17 cellular contexts compared by ENCODE assay signal in genomic region chr9:134307223-134307600, GRCh38.
"Had no signal": no experiment of that assay in that cellular context is flagged by ENCODE, and none has a peak within 500 bp of the region (broad histone marks: within the 10 kb centered on the region; RNA-seq: fewer than 3 reads in every experiment).

No MANE protein-coding gene starts in this region.

- ATAC-seq: activated CD8-positive, alpha-beta T cell treated with anti-CD3 and anti-CD28 coated beads for 36 hours; activated naive CD4-positive, alpha-beta T cell treated with anti-CD3 and anti-CD28 coated beads, Interleukin-2, amount 50 U/mL, for 72 hours; foreskin keratinocyte; mucosa of descending colon; natural killer cell; stimulated activated naive CD8-positive, alpha-beta T cell treated with anti-CD3 and anti-CD28 coated beads, Interleukin-15, Interleukin-2, amounts not matched to agents 100 U/mL and 50 U/mL, for 24 hours had no signal

- H3K4me1 ChIP-seq: foreskin keratinocyte, suprapubic skin had no signal

- H3K4me3 ChIP-seq: coronary artery, mucosa of descending colon, suprapubic skin had no signal

- H3K27ac ChIP-seq: coronary artery, foreskin keratinocyte, suprapubic skin had no signal

- DNase-seq: activated B cell treated with CpG ODN at 0.5 μM for 24 hours; activated CD4-positive, alpha-beta T cell treated with anti-CD3 and anti-CD28 coated beads for 48 hours; activated CD8-positive, alpha-beta T cell treated with anti-CD3 and anti-CD28 coated beads for 36 hours; activated effector memory CD4-positive, alpha-beta T cell treated with anti-CD3 and anti-CD28 coated beads, Interleukin-2, amount 50 U/mL, for 16 hours; activated T-cell treated with anti-CD3 and anti-CD28 coated beads, Interleukin-2, amount 50 U/mL, for 48 hours; amniotic stem cell; caudate nucleus; effector CD8-positive, alpha-beta T cell; foreskin keratinocyte; natural killer cell; nucleus accumbens; stimulated activated CD4-positive, alpha-beta T cell treated with anti-CD3 and anti-CD28 coated beads, Interleukin-2, amount 100 ng/mL, for 48 hours; stimulated activated naive CD8-positive, alpha-beta T cell treated with anti-CD3 and anti-CD28 coated beads, Interleukin-15, Interleukin-2, amounts not matched to agents 100 U/mL and 50 U/mL, for 24 hours had no signal

- H3K36me3 ChIP-seq: suprapubic skin had no signal

- H3K27me3 ChIP-seq: foreskin keratinocyte, suprapubic skin had no signal

- H3K9me3 ChIP-seq: mucosa of descending colon, suprapubic skin had no signal
